In genomic region chr4:184416913-184417734, GRCh38 we compare ENCODE assay signal across 1 cellular context.
TF ChIP-seq lines count a peak whose summit lies in the region.

No MANE protein-coding gene starts in this region.

TF ChIP-seq in HCT116, 20 proteins besides CTCF, POLR2A, EP300 and RAD21 (continued from another document):
- TF ChIP-seq EZH2 (IDR thresholded peaks at IDR 0.05) (no peak), EZH2phosphoT487 (IDR thresholded peaks at IDR 0.05; ENCODE audit: borderline replicate concordance) (no peak), ZNF274 (IDR thresholded peaks at IDR 0.05; ENCODE audit: low read depth, low read length) (no peak)
